ENCODE assay signal across 11 cellular contexts in genomic region chr1:92079441-92079840, GRCh38. TPM values are rescaled to one million over a fixed set of nuclear protein-coding genes. Genes with fewer than 3 reads are reported as not detected.
DNase-seq lines count a peak whose midpoint lies in the region; ATAC-seq, FAIRE-seq and TF ChIP-seq lines count a peak whose summit lies in the region.
"Had no signal": no experiment of that assay in that cellular context is flagged by ENCODE, and none has a peak within 500 bp of the region (broad histone marks: within the 10 kb centered on the region; RNA-seq: fewer than 3 reads in every experiment).

No MANE protein-coding gene starts in this region.

- WGBS in HepG2 (ENCODE audit: low lambda C conversion rate), result 79% methylated on average over 7 of the region's 7 CpGs
- 45 to 84% methylated on average over 7 of the region's 7 CpGs for WGBS in testis, 2 donors

- peaks cover 9% of the 10 kb centered on the region for H3K4me1 Mint-ChIP-seq in activated naive CD4-positive, alpha-beta T cell treated with anti-CD3 and anti-CD28 coated beads for 36 hours (ENCODE audit: low read depth)
- peaks cover 17% of the 10 kb centered on the region for H3K4me1 Mint-ChIP-seq in activated naive CD4-positive, alpha-beta T cell treated with anti-CD3 and anti-CD28 coated beads, Interleukin-2, amount 10 ng/mL, durations not matched to agents 7 days and 5 days
- H3K4me1 Mint-ChIP-seq in activated CD4-positive, alpha-beta memory T cell treated with anti-CD3 and anti-CD28 coated beads for 36 hours (ENCODE audit: low read depth), result peaks cover 5% of the 10 kb centered on the region

- no peaks in the 10 kb centered on the region for H3K36me3 ChIP-seq in HepG2 (replicated peaks in 1 of 2; ENCODE audit: control insufficient read depth in 1 of 2, insufficient read depth in 2 of 2, low read length in 2 of 2)
- no peaks in the 10 kb centered on the region for H3K36me3 ChIP-seq in testis (ENCODE audit: low read depth, missing control alignments)

- no peaks in the 10 kb centered on the region for H3K9me3 Mint-ChIP-seq in activated naive CD4-positive, alpha-beta T cell treated with anti-CD3 and anti-CD28 coated beads for 36 hours
- H3K9me3 Mint-ChIP-seq in activated naive CD4-positive, alpha-beta T cell treated with anti-CD3 and anti-CD28 coated beads, Interleukin-2, amount 10 ng/mL, durations not matched to agents 7 days and 5 days, result no peaks in the 10 kb centered on the region
- H3K9me3 Mint-ChIP-seq in activated CD4-positive, alpha-beta memory T cell treated with anti-CD3 and anti-CD28 coated beads for 36 hours, result no peaks in the 10 kb centered on the region

- H2AFZ ChIP-seq in HepG2 (ENCODE audit: low read length), result peak overlapping the region; percentile 83

- H3K27ac ChIP-seq in HepG2 (ENCODE audit: extremely low read length, insufficient read depth, low read length) (no peak overlapping the region), testis (peak overlapping the region; percentile 68 to 83)

- H3K4me3 ChIP-seq in HepG2 (replicated peaks in 1 of 3; ENCODE audit: insufficient read depth in 1 of 3, low read depth in 2 of 3, low read length in 3 of 3) (peak overlapping the region; percentile 71 to 88 (median 77); a peak in 5 of 6 replicates), testis (peak overlapping the region; percentile 71 to 93)

- H3K4me1 ChIP-seq in HepG2 (ENCODE audit: insufficient read depth, low read length), result peaks cover 12% of the 10 kb centered on the region; the same call in 1 of the 2 replicates
- H3K4me1 ChIP-seq in testis, result no peaks in the 10 kb centered on the region

- H3K36me3 Mint-ChIP-seq in activated naive CD4-positive, alpha-beta T cell treated with anti-CD3 and anti-CD28 coated beads for 36 hours (ENCODE audit: low read depth), result no peaks in the 10 kb centered on the region
- no peaks in the 10 kb centered on the region for H3K36me3 Mint-ChIP-seq in activated naive CD4-positive, alpha-beta T cell treated with anti-CD3 and anti-CD28 coated beads, Interleukin-2, amount 10 ng/mL, durations not matched to agents 7 days and 5 days
- H3K36me3 Mint-ChIP-seq in activated CD4-positive, alpha-beta memory T cell treated with anti-CD3 and anti-CD28 coated beads for 36 hours, result no peaks in the 10 kb centered on the region

- no peak overlapping the region for H3K9ac ChIP-seq in HepG2 (ENCODE audit: insufficient read depth, low read depth, low read length)

- no peaks in the 10 kb centered on the region for H3K79me2 ChIP-seq in HepG2 (ENCODE audit: insufficient read depth, low read length)

- intact Hi-C loops in activated naive CD4-positive, alpha-beta T cell treated with anti-CD3 and anti-CD28 coated beads for 36 hours (cut with micrococcal nuclease), result no loop called here
- intact Hi-C loops in activated CD4-positive, alpha-beta memory T cell treated with anti-CD3 and anti-CD28 coated beads for 36 hours (cut with micrococcal nuclease), result no loop called here
- intact Hi-C loops in HepG2 (cut with micrococcal nuclease; ENCODE audit: unreplicated experiment), result no loop called here
- intact Hi-C loops in testis (cut with DNase I; ENCODE audit: low total_unique reads), result no loop called here

- TF ChIP-seq EP300 in HepG2 (IDR thresholded peaks at IDR 0.05; ENCODE audit: low read depth in 2 of 2, low read length in 2 of 2), result no peak
- TF ChIP-seq EP300 in HepG2 (CRISPR knock-in tag; IDR thresholded peaks at IDR 0.05; ENCODE audit: borderline replicate concordance), result no peak

- in situ Hi-C loops in HepG2 (cut with HindIII; ENCODE audit: extremely low pct_ligation_motif_present, low pct_unique_long_range_greater_than_20kb), result no loop called here

- H3K9me3 ChIP-seq in HepG2 (ENCODE audit: low read length) (no peaks in the 10 kb centered on the region), testis (no peaks in the 10 kb centered on the region)

- H4K20me1 ChIP-seq in HepG2 (ENCODE audit: insufficient read depth, low read length), result no peaks in the 10 kb centered on the region

- no peak overlapping the region for H3K27ac Mint-ChIP-seq in activated naive CD4-positive, alpha-beta T cell treated with anti-CD3 and anti-CD28 coated beads for 36 hours
- no peak overlapping the region for H3K27ac Mint-ChIP-seq in activated naive CD4-positive, alpha-beta T cell treated with anti-CD3 and anti-CD28 coated beads, Interleukin-2, amount 10 ng/mL, durations not matched to agents 7 days and 5 days
- no peak overlapping the region for H3K27ac Mint-ChIP-seq in activated CD4-positive, alpha-beta memory T cell treated with anti-CD3 and anti-CD28 coated beads for 36 hours

- POLR2A ChIA-PET in activated CD4-positive, alpha-beta memory T cell treated with anti-CD3 and anti-CD28 coated beads for 36 hours (lab: Charles Lee), result no interaction called here
- POLR2A ChIA-PET in HepG2 (lab: Yijun Ruan, JAX), result no interaction called here

- no peak for DNase-seq in activated naive CD4-positive, alpha-beta T cell treated with anti-CD3 and anti-CD28 coated beads for 36 hours
- DNase-seq in activated naive CD4-positive, alpha-beta T cell treated with anti-CD3 and anti-CD28 coated beads, Interleukin-2, amount 10 ng/mL, durations not matched to agents 7 days and 5 days, result no peak
- DNase-seq in activated CD4-positive, alpha-beta memory T cell treated with anti-CD3 and anti-CD28 coated beads for 36 hours, result no peak
- DNase-seq in HepG2 (ENCODE audit: low spot score) (no peak), testis (no peak)

- H3K27me3 Mint-ChIP-seq in activated naive CD4-positive, alpha-beta T cell treated with anti-CD3 and anti-CD28 coated beads for 36 hours (ENCODE audit: low read depth), result no peaks in the 10 kb centered on the region
- H3K27me3 Mint-ChIP-seq in activated naive CD4-positive, alpha-beta T cell treated with anti-CD3 and anti-CD28 coated beads, Interleukin-2, amount 10 ng/mL, durations not matched to agents 7 days and 5 days, result peaks cover 2% of the 10 kb centered on the region
- no peaks in the 10 kb centered on the region for H3K27me3 Mint-ChIP-seq in activated CD4-positive, alpha-beta memory T cell treated with anti-CD3 and anti-CD28 coated beads for 36 hours

- TF ChIP-seq POLR2A in HepG2 (IDR thresholded peaks at IDR 0.05; ENCODE audit: insufficient read depth in 1 of 2, low read depth in 2 of 2, low read length in 2 of 2), result no peak
- TF ChIP-seq POLR2A in testis (IDR thresholded peaks at IDR 0.05), result no peak

- no peak for TF ChIP-seq CTCF in HepG2 (CRISPR knock-in tag; IDR thresholded peaks at IDR 0.05)
- no peak for TF ChIP-seq CTCF in testis (IDR thresholded peaks at IDR 0.05)

- FAIRE-seq in HepG2 (lab: Jason Lieb, UNC), result no peak
- FAIRE-seq: bronchial epithelial cell had no signal

- ATAC-seq in HepG2 (no peak), GM19035 (IDR thresholded peaks at IDR 0.05; ENCODE audit: unreplicated experiment) (no peak), GM19351 (IDR thresholded peaks at IDR 0.05; ENCODE audit: unreplicated experiment) (no peak), HG02840 (IDR thresholded peaks at IDR 0.05; ENCODE audit: low FRiP score, unreplicated experiment) (no peak)

- no TSS peak for BruUV-seq in HepG2 (replicated peaks; lab: Mats Ljungman, UMichigan)

- no peaks in the 10 kb centered on the region; a peak in 1 of 5 replicates for H3K27me3 ChIP-seq in HepG2 (ENCODE audit: control insufficient read depth in 1 of 2, insufficient read depth in 2 of 2, low read length in 2 of 2)
- no peaks in the 10 kb centered on the region for H3K27me3 ChIP-seq in testis

- CTCF ChIA-PET in activated naive CD4-positive, alpha-beta T cell treated with anti-CD3 and anti-CD28 coated beads for 36 hours (lab: Charles Lee), result no interaction called here
- CTCF ChIA-PET in activated naive CD4-positive, alpha-beta T cell treated with anti-CD3 and anti-CD28 coated beads, Interleukin-2, amount 10 ng/mL, durations not matched to agents 7 days and 5 days (lab: Charles Lee), result no interaction called here
- CTCF ChIA-PET in activated CD4-positive, alpha-beta memory T cell treated with anti-CD3 and anti-CD28 coated beads for 36 hours (lab: Charles Lee), result no interaction called here
- CTCF ChIA-PET in HepG2 (lab: Yijun Ruan, JAX; ENCODE audit: low intra/inter-chr PET ratio, low total read pairs), result no interaction called here

- peak overlapping the region; percentile 90 for H3K4me2 ChIP-seq in HepG2 (ENCODE audit: low read depth, low read length)

- no peak for TF ChIP-seq RAD21 in HepG2 (CRISPR knock-in tag; IDR thresholded peaks at IDR 0.05)

- peak overlapping the region; percentile 93 for H3K4me3 Mint-ChIP-seq in activated naive CD4-positive, alpha-beta T cell treated with anti-CD3 and anti-CD28 coated beads for 36 hours
- no peak overlapping the region for H3K4me3 Mint-ChIP-seq in activated naive CD4-positive, alpha-beta T cell treated with anti-CD3 and anti-CD28 coated beads, Interleukin-2, amount 10 ng/mL, durations not matched to agents 7 days and 5 days
- peak overlapping the region; percentile 96 for H3K4me3 Mint-ChIP-seq in activated CD4-positive, alpha-beta memory T cell treated with anti-CD3 and anti-CD28 coated beads for 36 hours

RNA-seq across cellular contexts. Expression of gene BTBD8, which starts 0.7 kb away (rescaled TPM):
- total RNA-seq in activated naive CD4-positive, alpha-beta T cell treated with anti-CD3 and anti-CD28 coated beads for 36 hours, result 1 to 10 TPM; 2.0 to 2.7 TPM
- total RNA-seq in activated CD4-positive, alpha-beta memory T cell treated with anti-CD3 and anti-CD28 coated beads for 36 hours, result 1 to 10 TPM; 2.9 TPM
- 1.8 TPM in 2 replicates for total RNA-seq in HepG2 (2016; rRNA removed; fragmentation: Illumina TruSeq; extraction: Trizol)
- 0.91 and 1.3 TPM in 2 replicates for total RNA-seq in HepG2 (2016; cell fraction: cytosol; rRNA removed; fragmentation: Illumina TruSeq; extraction: Trizol; ENCODE audit: low read depth)
- total RNA-seq in HepG2 (2016; cell fraction: insoluble cytoplasmic fraction; rRNA removed; fragmentation: Illumina TruSeq; extraction: Trizol), result 1.4 and 1.6 TPM in 2 replicates
- total RNA-seq in HepG2 (2016; cell fraction: membrane; rRNA removed; fragmentation: Illumina TruSeq; extraction: Trizol), result 0.76 and 0.83 TPM in 2 replicates
- total RNA-seq in HepG2 (2016; cell fraction: nucleus; rRNA removed; fragmentation: Illumina TruSeq; extraction: Trizol), result 2.5 and 2.8 TPM in 2 replicates
- polyA plus RNA-seq in HepG2 (2011; rRNA removed), result 0.35 and 0.41 TPM in 2 replicates
- 0.15 and 0.37 TPM in 2 replicates for polyA plus RNA-seq in HepG2 (2011; cell fraction: cytosol; rRNA removed)
- 0.73 and 0.92 TPM in 2 replicates for polyA plus RNA-seq in HepG2 (2011; cell fraction: nucleus; rRNA removed)
- 0.97 and 0.98 TPM in 2 replicates for polyA plus RNA-seq in HepG2 (2012)
- 0.05 TPM in 1 of 2 replicates, not detected in the other for polyA plus RNA-seq in HepG2 (2016; cell fraction: cytosol; fragmentation: Illumina TruSeq; extraction: Trizol; ENCODE audit: low read depth)
- polyA plus RNA-seq in HepG2 (2016; cell fraction: insoluble cytoplasmic fraction; fragmentation: Illumina TruSeq; extraction: Trizol; ENCODE audit: low read depth), result 0.59 and 1.1 TPM in 2 replicates
- 0.03 and 0.07 TPM in 2 replicates for polyA plus RNA-seq in HepG2 (2016; cell fraction: membrane; fragmentation: Illumina TruSeq; extraction: Trizol; ENCODE audit: low read depth)
- 1.9 and 2.1 TPM in 2 replicates for polyA plus RNA-seq in HepG2 (2016; cell fraction: nucleus; fragmentation: Illumina TruSeq; extraction: Trizol; ENCODE audit: insufficient read depth, low read depth)
- polyA minus RNA-seq in HepG2 (2011; rRNA and poly(A)+ RNA removed; ENCODE audit: low replicate concordance), result 0.19 and 0.90 TPM in 2 replicates
- polyA minus RNA-seq in HepG2 (2011; cell fraction: cytosol; rRNA and poly(A)+ RNA removed), result 1.1 and 2.0 TPM in 2 replicates
- 4.9 and 5.3 TPM in 2 replicates for polyA minus RNA-seq in HepG2 (2011; cell fraction: nucleus; rRNA and poly(A)+ RNA removed)
- 10 to 100 TPM; 14.6 to 15.3 TPM for total RNA-seq in testis
- 4.5 TPM for polyA plus RNA-seq in testis (ENCODE audit: insufficient read depth, low read depth, low replicate concordance)

RNA-seq across cellular contexts. Expression of gene SETSIP, which starts 4.2 kb away (rescaled TPM):
- total RNA-seq in activated naive CD4-positive, alpha-beta T cell treated with anti-CD3 and anti-CD28 coated beads for 36 hours, result under 1 TPM in 1 of 2 experiments, not detected in 1; 0.32 TPM
- not detected for total RNA-seq in activated CD4-positive, alpha-beta memory T cell treated with anti-CD3 and anti-CD28 coated beads for 36 hours
- total RNA-seq in HepG2 (2016; rRNA removed; fragmentation: Illumina TruSeq; extraction: Trizol), result not detected in 2 replicates
- total RNA-seq in HepG2 (2016; cell fraction: cytosol; rRNA removed; fragmentation: Illumina TruSeq; extraction: Trizol; ENCODE audit: low read depth), result not detected in 2 replicates
- 0.13 TPM in 1 of 2 replicates, not detected in the other for total RNA-seq in HepG2 (2016; cell fraction: insoluble cytoplasmic fraction; rRNA removed; fragmentation: Illumina TruSeq; extraction: Trizol)
- 0.22 TPM in 1 of 2 replicates, not detected in the other for total RNA-seq in HepG2 (2016; cell fraction: membrane; rRNA removed; fragmentation: Illumina TruSeq; extraction: Trizol)
- total RNA-seq in HepG2 (2016; cell fraction: nucleus; rRNA removed; fragmentation: Illumina TruSeq; extraction: Trizol), result not detected in 2 replicates
- 0.08 TPM in 1 of 2 replicates, not detected in the other for polyA plus RNA-seq in HepG2 (2011; rRNA removed)
- not detected in 2 replicates for polyA plus RNA-seq in HepG2 (2011; cell fraction: cytosol; rRNA removed)
- polyA plus RNA-seq in HepG2 (2011; cell fraction: nucleus; rRNA removed), result not detected in 2 replicates
- 0.19 and 0.57 TPM in 2 replicates for polyA plus RNA-seq in HepG2 (2012)
- not detected in 2 replicates for polyA plus RNA-seq in HepG2 (2016; cell fraction: cytosol; fragmentation: Illumina TruSeq; extraction: Trizol; ENCODE audit: low read depth)
- polyA plus RNA-seq in HepG2 (2016; cell fraction: insoluble cytoplasmic fraction; fragmentation: Illumina TruSeq; extraction: Trizol; ENCODE audit: low read depth), result not detected in 2 replicates
- not detected in 2 replicates for polyA plus RNA-seq in HepG2 (2016; cell fraction: membrane; fragmentation: Illumina TruSeq; extraction: Trizol; ENCODE audit: low read depth)
- not detected in 2 replicates for polyA plus RNA-seq in HepG2 (2016; cell fraction: nucleus; fragmentation: Illumina TruSeq; extraction: Trizol; ENCODE audit: insufficient read depth, low read depth)
- not detected in 2 replicates for polyA minus RNA-seq in HepG2 (2011; rRNA and poly(A)+ RNA removed; ENCODE audit: low replicate concordance)
- not detected in 2 replicates for polyA minus RNA-seq in HepG2 (2011; cell fraction: cytosol; rRNA and poly(A)+ RNA removed)
- not detected in 2 replicates for polyA minus RNA-seq in HepG2 (2011; cell fraction: nucleus; rRNA and poly(A)+ RNA removed)
- total RNA-seq in testis, result not detected
- not detected for polyA plus RNA-seq in testis (ENCODE audit: insufficient read depth, low read depth, low replicate concordance)
- total RNA-seq: T-helper 1 cell treated with Interleukin-12 subunit alpha and Interleukin-12 subunit beta and Interleukin-4 antibody, amounts not matched to agents 30 ng/mL and 1 ng/mL, for 36 hours had no signal
- polyA plus RNA-seq: BJ had no signal

RNA-seq across cellular contexts. Expression of gene EPHX4, which starts 49.7 kb away (rescaled TPM):
- total RNA-seq in activated naive CD4-positive, alpha-beta T cell treated with anti-CD3 and anti-CD28 coated beads for 36 hours, result under 1 TPM; 0.14 to 0.32 TPM
- 1 to 10 TPM in 1 of 2 experiments, under 1 TPM in 1; 0.44 to 1.1 TPM for total RNA-seq in activated CD4-positive, alpha-beta memory T cell treated with anti-CD3 and anti-CD28 coated beads for 36 hours
- total RNA-seq in HepG2 (2016; rRNA removed; fragmentation: Illumina TruSeq; extraction: Trizol) (not detected in 2 replicates), testis (1 to 10 TPM; 1.1 to 2.0 TPM)
- not detected in 2 replicates for total RNA-seq in HepG2 (2016; cell fraction: cytosol; rRNA removed; fragmentation: Illumina TruSeq; extraction: Trizol; ENCODE audit: low read depth)
- total RNA-seq in HepG2 (2016; cell fraction: insoluble cytoplasmic fraction; rRNA removed; fragmentation: Illumina TruSeq; extraction: Trizol), result not detected in 2 replicates
- total RNA-seq in HepG2 (2016; cell fraction: membrane; rRNA removed; fragmentation: Illumina TruSeq; extraction: Trizol), result 0.17 TPM in 1 of 2 replicates, not detected in the other
- not detected in 2 replicates for total RNA-seq in HepG2 (2016; cell fraction: nucleus; rRNA removed; fragmentation: Illumina TruSeq; extraction: Trizol)
- polyA plus RNA-seq in HepG2 (2011; rRNA removed) (not detected in 2 replicates), testis (ENCODE audit: insufficient read depth, low read depth, low replicate concordance) (1.9 TPM)
- 0.05 TPM in 1 of 2 replicates, not detected in the other for polyA plus RNA-seq in HepG2 (2011; cell fraction: cytosol; rRNA removed)
- polyA plus RNA-seq in HepG2 (2011; cell fraction: nucleus; rRNA removed), result not detected in 2 replicates
- not detected in 2 replicates for polyA plus RNA-seq in HepG2 (2012)
- not detected in 2 replicates for polyA plus RNA-seq in HepG2 (2016; cell fraction: cytosol; fragmentation: Illumina TruSeq; extraction: Trizol; ENCODE audit: low read depth)
- not detected in 2 replicates for polyA plus RNA-seq in HepG2 (2016; cell fraction: insoluble cytoplasmic fraction; fragmentation: Illumina TruSeq; extraction: Trizol; ENCODE audit: low read depth)
- not detected in 2 replicates for polyA plus RNA-seq in HepG2 (2016; cell fraction: membrane; fragmentation: Illumina TruSeq; extraction: Trizol; ENCODE audit: low read depth)
- polyA plus RNA-seq in HepG2 (2016; cell fraction: nucleus; fragmentation: Illumina TruSeq; extraction: Trizol; ENCODE audit: insufficient read depth, low read depth), result not detected in 2 replicates
- not detected in 2 replicates for polyA minus RNA-seq in HepG2 (2011; rRNA and poly(A)+ RNA removed; ENCODE audit: low replicate concordance)
- not detected in 2 replicates for polyA minus RNA-seq in HepG2 (2011; cell fraction: cytosol; rRNA and poly(A)+ RNA removed)
- not detected in 2 replicates for polyA minus RNA-seq in HepG2 (2011; cell fraction: nucleus; rRNA and poly(A)+ RNA removed)
- polyA plus RNA-seq: BJ had no signal
